In the genomic region with DNA sequence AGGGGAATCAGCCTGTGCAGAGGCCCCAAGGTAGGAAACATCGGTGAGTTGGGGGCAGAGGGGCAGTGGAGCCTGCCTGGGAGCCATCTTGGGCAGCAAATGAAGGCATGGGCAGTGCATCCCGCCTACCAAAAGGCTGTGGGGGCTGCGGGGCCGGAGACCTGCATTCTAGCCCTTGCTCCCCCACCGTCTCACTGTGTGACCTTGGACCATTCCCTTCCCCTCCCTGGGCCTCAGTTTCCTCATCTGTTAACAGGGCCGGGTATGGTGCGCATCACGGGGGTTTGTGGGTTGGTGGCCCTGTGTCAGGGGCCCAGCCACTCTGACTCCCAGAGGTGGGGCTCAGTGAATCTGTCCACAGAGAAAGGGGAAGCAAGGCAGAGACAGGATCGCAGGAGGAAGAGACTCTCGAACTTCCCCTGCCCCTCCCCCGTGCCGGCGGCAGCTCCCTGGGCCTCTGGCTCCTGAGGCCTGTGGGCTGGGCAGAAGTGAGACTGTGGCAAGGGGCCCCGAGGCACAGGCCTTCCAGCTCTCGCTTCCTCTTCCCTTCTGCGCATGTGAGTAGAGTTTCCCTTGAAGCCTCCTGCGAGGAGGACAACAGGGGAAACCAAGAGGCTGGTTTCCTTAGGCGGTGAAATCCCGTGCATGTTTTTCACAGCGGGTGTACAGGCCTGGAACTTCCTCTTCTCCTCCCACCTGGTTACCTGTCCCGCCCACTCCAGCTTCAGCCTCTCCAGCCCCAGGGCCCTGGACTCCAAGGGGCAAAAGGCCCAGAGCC, we compare ENCODE assay signal across 8 cellular contexts. TPM values are rescaled to one million over a fixed set of nuclear protein-coding genes. Genes with fewer than 3 reads are reported as not detected.
DNase-seq lines count a peak whose midpoint lies in the region; ATAC-seq and TF ChIP-seq lines count a peak whose summit lies in the region.

No MANE protein-coding gene starts in this region.

- H2AFZ ChIP-seq in Karpas-422 (ENCODE audit: low read length) = no peak overlapping the region

- intact Hi-C loops in activated CD8-positive, alpha-beta T cell treated with anti-CD3 and anti-CD28 coated beads for 36 hours (cut with micrococcal nuclease) = no loop called here
- intact Hi-C loops in esophagus muscularis mucosa (cut with DNase I) = no loop called here

- no peak for TF ChIP-seq EP300 in esophagus muscularis mucosa (IDR thresholded peaks at IDR 0.05)

- TF ChIP-seq CTCF in activated CD8-positive, alpha-beta T cell treated with anti-CD3 and anti-CD28 coated beads for 36 hours (IDR thresholded peaks at IDR 0.05) = no peak
- no peak for TF ChIP-seq CTCF in esophagus muscularis mucosa (IDR thresholded peaks at IDR 0.05)
- TF ChIP-seq CTCF in progenitor cell of endocrine pancreas (IDR thresholded peaks at IDR 0.05; ENCODE audit: unreplicated experiment) = no peak

- H3K9me2 ChIP-seq in Karpas-422 (replicated peaks; ENCODE audit: insufficient read depth, low read length) = no peaks in the 10 kb centered on the region

- ATAC-seq in GM21576 (IDR thresholded peaks at IDR 0.05; ENCODE audit: unreplicated experiment) = peak; percentile 84
- peak; percentile 96 for ATAC-seq in activated CD8-positive, alpha-beta T cell treated with anti-CD3 and anti-CD28 coated beads for 36 hours

- H3K4me1 ChIP-seq in Karpas-422 (ENCODE audit: low read length) (peaks cover 83% of the 10 kb centered on the region), esophagus muscularis mucosa (peaks cover 46 to 64% (median 55%) of the 10 kb centered on the region in 4 donors)

- H3K79me2 ChIP-seq in Karpas-422 (ENCODE audit: low read length) = peaks cover 71% of the 10 kb centered on the region

- peak overlapping the region; percentile 94 for H3K27ac Mint-ChIP-seq in activated CD8-positive, alpha-beta T cell treated with anti-CD3 and anti-CD28 coated beads for 36 hours
- H3K27ac Mint-ChIP-seq in progenitor cell of endocrine pancreas = peak overlapping the region; percentile 45

- H3K36me3 ChIP-seq in Karpas-422 (ENCODE audit: insufficient read depth, low read length) (no peaks in the 10 kb centered on the region), esophagus muscularis mucosa (no peaks in the 10 kb centered on the region)

- DNase-seq in DMS53 (lab: John Stamatoyannopoulos, UW) (peak; percentile 76), Karpas-422 (peak; percentile 97), esophagus muscularis mucosa (ENCODE audit: extremely low spot score) (no peak), progenitor cell of endocrine pancreas (ENCODE audit: low spot score, unreplicated experiment) (no peak), cerebellum (ENCODE audit: low spot score) (no peak), HCEC 1CT (no peak)
- DNase-seq in activated CD8-positive, alpha-beta T cell treated with anti-CD3 and anti-CD28 coated beads for 36 hours = peak; percentile 90

- H3K9me3 Mint-ChIP-seq in activated CD8-positive, alpha-beta T cell treated with anti-CD3 and anti-CD28 coated beads for 36 hours = no peaks in the 10 kb centered on the region
- no peaks in the 10 kb centered on the region for H3K9me3 Mint-ChIP-seq in progenitor cell of endocrine pancreas (ENCODE audit: low read depth)

- H3K27me3 ChIP-seq in Karpas-422 (ENCODE audit: low read length) = no peaks in the 10 kb centered on the region
- H3K27me3 ChIP-seq in esophagus muscularis mucosa = no peaks in the 10 kb centered on the region

- H3K27ac ChIP-seq in Karpas-422 (ENCODE audit: low read length) (peak overlapping the region; percentile 92), esophagus muscularis mucosa (replicated peaks in 1 of 4) (peak overlapping the region; percentile 8 to 63 (median 46))

- peak overlapping the region; percentile 62 for H3K4me2 ChIP-seq in Karpas-422 (ENCODE audit: low read depth, low read length, poor library complexity, severe bottlenecking)

- CTCF ChIA-PET in activated CD8-positive, alpha-beta T cell treated with anti-CD3 and anti-CD28 coated beads for 36 hours (lab: Charles Lee) = interaction anchor here (2.1 kb wide), 1 partner anchor 12 kb away, joined by 8 read pairs; no protein-coding TSS in a partner anchor

- POLR2A ChIA-PET in activated CD8-positive, alpha-beta T cell treated with anti-CD3 and anti-CD28 coated beads for 36 hours (lab: Charles Lee) = interaction anchor here (0.8 to 2.2 kb wide), 5 partner anchors 19 to 309 kb away, joined by 3 to 10 read pairs (median 4); partner anchors contain the start of gene AP3S2

- H3K27me3 Mint-ChIP-seq in activated CD8-positive, alpha-beta T cell treated with anti-CD3 and anti-CD28 coated beads for 36 hours = no peaks in the 10 kb centered on the region
- no peaks in the 10 kb centered on the region for H3K27me3 Mint-ChIP-seq in progenitor cell of endocrine pancreas

- H3K36me3 Mint-ChIP-seq in activated CD8-positive, alpha-beta T cell treated with anti-CD3 and anti-CD28 coated beads for 36 hours (ENCODE audit: low read depth) = peaks cover 6% of the 10 kb centered on the region
- H3K36me3 Mint-ChIP-seq in progenitor cell of endocrine pancreas (ENCODE audit: insufficient read depth) = no peaks in the 10 kb centered on the region

- H3K4me3 Mint-ChIP-seq in activated CD8-positive, alpha-beta T cell treated with anti-CD3 and anti-CD28 coated beads for 36 hours = peak overlapping the region; percentile 54
- H3K4me3 Mint-ChIP-seq in progenitor cell of endocrine pancreas (ENCODE audit: low read depth) = no peak overlapping the region

- no peaks in the 10 kb centered on the region for H4K20me1 ChIP-seq in Karpas-422 (ENCODE audit: insufficient read depth, low read depth, low read length)

- no peak for TF ChIP-seq POLR2A in esophagus muscularis mucosa (IDR thresholded peaks at IDR 0.05; ENCODE audit: low read depth)

- H3K9me3 ChIP-seq in Karpas-422 (ENCODE audit: low read length) (no peaks in the 10 kb centered on the region), esophagus muscularis mucosa (no peaks in the 10 kb centered on the region)

- peak overlapping the region; percentile 71 for H3K9ac ChIP-seq in Karpas-422 (ENCODE audit: low read length)

- peaks cover 50% of the 10 kb centered on the region for H3K4me1 Mint-ChIP-seq in activated CD8-positive, alpha-beta T cell treated with anti-CD3 and anti-CD28 coated beads for 36 hours (ENCODE audit: low read depth)
- peaks cover 27% of the 10 kb centered on the region for H3K4me1 Mint-ChIP-seq in progenitor cell of endocrine pancreas (ENCODE audit: low read depth)

- 75% methylated on average over 12 of the region's 21 CpGs for WGBS in esophagus muscularis mucosa

- H3K4me3 ChIP-seq in Karpas-422 (ENCODE audit: low read length) = peak overlapping the region; percentile 42
- no peak overlapping the region for H3K4me3 ChIP-seq in esophagus muscularis mucosa

RNA-seq across cellular contexts. Expression of gene IDH2, which starts 42.9 kb away (rescaled TPM):
- 93.4 and 156 TPM in 2 replicates for total RNA-seq in Karpas-422 (2014; rRNA removed; shearing (Covaris generic); ENCODE audit: low replicate concordance)
- total RNA-seq in activated CD8-positive, alpha-beta T cell treated with anti-CD3 and anti-CD28 coated beads for 36 hours = 100 to 1,000 TPM; 171 to 180 TPM
- 100 to 1,000 TPM; 119 to 228 (median 171) TPM for total RNA-seq in esophagus muscularis mucosa
- total RNA-seq in progenitor cell of endocrine pancreas = 149 and 164 TPM in 2 replicates
- total RNA-seq in cerebellum = 51.9 TPM

RNA-seq across cellular contexts. Expression of gene ZNF710, which starts 58.3 kb away (rescaled TPM):
- total RNA-seq in Karpas-422 (2014; rRNA removed; shearing (Covaris generic); ENCODE audit: low replicate concordance) = 25.2 and 32.3 TPM in 2 replicates
- total RNA-seq in activated CD8-positive, alpha-beta T cell treated with anti-CD3 and anti-CD28 coated beads for 36 hours = 10 to 100 TPM; 15.2 to 17.2 TPM
- total RNA-seq in esophagus muscularis mucosa = 10 to 100 TPM in 2 of 4 donors, 1 to 10 TPM in 2; 6.6 to 13.8 (median 10.1) TPM
- total RNA-seq in progenitor cell of endocrine pancreas = 69.3 and 70.0 TPM in 2 replicates
- 14.0 TPM for total RNA-seq in cerebellum

Comparison
In these comparisons a context has a peak if more than half of its experiments do, and no peak if none do; other contexts are left out.
1. DNase-seq: peak in DMS53 (single experiment), Karpas-422 (single experiment) and activated CD8-positive, alpha-beta T cell treated with anti-CD3 and anti-CD28 coated beads for 36 hours (single experiment); none in esophagus muscularis mucosa (single experiment), progenitor cell of endocrine pancreas (single experiment), cerebellum (single experiment) and HCEC 1CT (single experiment).